ENCODE assay signal across 6 cellular contexts in the genomic region with DNA sequence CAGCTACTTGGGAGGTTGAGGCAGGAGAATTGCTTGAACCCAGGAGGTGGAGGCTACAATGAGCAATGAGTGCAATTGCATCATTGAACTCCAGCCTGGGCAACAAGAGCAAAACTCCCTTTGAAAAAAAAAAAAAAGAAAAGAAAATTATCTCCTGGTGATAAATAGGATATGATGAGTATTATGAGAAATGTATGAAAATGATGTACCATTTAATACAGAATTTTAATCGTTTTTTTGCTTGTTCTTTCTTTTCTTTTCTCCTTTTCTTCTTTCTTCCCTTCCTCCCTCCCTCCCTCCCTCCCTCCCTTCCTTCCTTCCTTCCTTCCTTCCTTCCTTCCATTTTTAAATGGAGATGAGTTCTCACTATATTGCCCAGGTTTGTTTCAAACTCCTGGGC.
"Had no signal": no experiment of that assay in that cellular context is flagged by ENCODE, and none has a peak within 500 bp of the region (broad histone marks: within the 10 kb centered on the region; RNA-seq: fewer than 3 reads in every experiment).

No MANE protein-coding gene starts in this region.

- H3K4me2 ChIP-seq: KMS-11 had no signal

- H3K9ac ChIP-seq: KMS-11 had no signal

- DNase-seq: IMR-90, KBM-7, KG1 had no signal

- H3K27ac ChIP-seq: HL-60, KMS-11 had no signal

- FAIRE-seq: HTR-8/SVneo had no signal
